In the genomic region with DNA sequence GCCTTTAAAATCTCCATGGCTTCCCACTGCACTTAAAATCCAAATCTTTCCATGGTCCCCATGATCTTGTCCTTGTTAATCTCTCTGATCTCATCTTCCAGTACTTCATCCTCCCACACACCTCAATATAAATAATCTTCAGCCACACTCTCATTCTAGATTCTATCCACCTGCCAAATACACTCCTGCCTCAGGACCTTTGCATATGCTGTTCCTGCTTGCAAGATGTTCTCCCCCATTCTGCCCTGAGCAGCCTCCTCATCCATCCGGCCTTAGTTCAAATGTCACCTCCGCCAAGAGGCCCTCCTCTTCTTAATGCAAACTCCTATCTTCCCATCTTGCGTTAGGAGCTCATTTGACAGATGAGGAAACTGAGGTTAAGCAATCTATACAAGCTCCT, we compare ENCODE assay signal across 2 cellular contexts.
TF ChIP-seq lines count a peak whose summit lies in the region.

No MANE protein-coding gene starts in this region.

TF ChIP-seq in GM23338, 12 proteins besides CTCF, POLR2A, EP300 and RAD21:
- TF ChIP-seq, protein P1, sequence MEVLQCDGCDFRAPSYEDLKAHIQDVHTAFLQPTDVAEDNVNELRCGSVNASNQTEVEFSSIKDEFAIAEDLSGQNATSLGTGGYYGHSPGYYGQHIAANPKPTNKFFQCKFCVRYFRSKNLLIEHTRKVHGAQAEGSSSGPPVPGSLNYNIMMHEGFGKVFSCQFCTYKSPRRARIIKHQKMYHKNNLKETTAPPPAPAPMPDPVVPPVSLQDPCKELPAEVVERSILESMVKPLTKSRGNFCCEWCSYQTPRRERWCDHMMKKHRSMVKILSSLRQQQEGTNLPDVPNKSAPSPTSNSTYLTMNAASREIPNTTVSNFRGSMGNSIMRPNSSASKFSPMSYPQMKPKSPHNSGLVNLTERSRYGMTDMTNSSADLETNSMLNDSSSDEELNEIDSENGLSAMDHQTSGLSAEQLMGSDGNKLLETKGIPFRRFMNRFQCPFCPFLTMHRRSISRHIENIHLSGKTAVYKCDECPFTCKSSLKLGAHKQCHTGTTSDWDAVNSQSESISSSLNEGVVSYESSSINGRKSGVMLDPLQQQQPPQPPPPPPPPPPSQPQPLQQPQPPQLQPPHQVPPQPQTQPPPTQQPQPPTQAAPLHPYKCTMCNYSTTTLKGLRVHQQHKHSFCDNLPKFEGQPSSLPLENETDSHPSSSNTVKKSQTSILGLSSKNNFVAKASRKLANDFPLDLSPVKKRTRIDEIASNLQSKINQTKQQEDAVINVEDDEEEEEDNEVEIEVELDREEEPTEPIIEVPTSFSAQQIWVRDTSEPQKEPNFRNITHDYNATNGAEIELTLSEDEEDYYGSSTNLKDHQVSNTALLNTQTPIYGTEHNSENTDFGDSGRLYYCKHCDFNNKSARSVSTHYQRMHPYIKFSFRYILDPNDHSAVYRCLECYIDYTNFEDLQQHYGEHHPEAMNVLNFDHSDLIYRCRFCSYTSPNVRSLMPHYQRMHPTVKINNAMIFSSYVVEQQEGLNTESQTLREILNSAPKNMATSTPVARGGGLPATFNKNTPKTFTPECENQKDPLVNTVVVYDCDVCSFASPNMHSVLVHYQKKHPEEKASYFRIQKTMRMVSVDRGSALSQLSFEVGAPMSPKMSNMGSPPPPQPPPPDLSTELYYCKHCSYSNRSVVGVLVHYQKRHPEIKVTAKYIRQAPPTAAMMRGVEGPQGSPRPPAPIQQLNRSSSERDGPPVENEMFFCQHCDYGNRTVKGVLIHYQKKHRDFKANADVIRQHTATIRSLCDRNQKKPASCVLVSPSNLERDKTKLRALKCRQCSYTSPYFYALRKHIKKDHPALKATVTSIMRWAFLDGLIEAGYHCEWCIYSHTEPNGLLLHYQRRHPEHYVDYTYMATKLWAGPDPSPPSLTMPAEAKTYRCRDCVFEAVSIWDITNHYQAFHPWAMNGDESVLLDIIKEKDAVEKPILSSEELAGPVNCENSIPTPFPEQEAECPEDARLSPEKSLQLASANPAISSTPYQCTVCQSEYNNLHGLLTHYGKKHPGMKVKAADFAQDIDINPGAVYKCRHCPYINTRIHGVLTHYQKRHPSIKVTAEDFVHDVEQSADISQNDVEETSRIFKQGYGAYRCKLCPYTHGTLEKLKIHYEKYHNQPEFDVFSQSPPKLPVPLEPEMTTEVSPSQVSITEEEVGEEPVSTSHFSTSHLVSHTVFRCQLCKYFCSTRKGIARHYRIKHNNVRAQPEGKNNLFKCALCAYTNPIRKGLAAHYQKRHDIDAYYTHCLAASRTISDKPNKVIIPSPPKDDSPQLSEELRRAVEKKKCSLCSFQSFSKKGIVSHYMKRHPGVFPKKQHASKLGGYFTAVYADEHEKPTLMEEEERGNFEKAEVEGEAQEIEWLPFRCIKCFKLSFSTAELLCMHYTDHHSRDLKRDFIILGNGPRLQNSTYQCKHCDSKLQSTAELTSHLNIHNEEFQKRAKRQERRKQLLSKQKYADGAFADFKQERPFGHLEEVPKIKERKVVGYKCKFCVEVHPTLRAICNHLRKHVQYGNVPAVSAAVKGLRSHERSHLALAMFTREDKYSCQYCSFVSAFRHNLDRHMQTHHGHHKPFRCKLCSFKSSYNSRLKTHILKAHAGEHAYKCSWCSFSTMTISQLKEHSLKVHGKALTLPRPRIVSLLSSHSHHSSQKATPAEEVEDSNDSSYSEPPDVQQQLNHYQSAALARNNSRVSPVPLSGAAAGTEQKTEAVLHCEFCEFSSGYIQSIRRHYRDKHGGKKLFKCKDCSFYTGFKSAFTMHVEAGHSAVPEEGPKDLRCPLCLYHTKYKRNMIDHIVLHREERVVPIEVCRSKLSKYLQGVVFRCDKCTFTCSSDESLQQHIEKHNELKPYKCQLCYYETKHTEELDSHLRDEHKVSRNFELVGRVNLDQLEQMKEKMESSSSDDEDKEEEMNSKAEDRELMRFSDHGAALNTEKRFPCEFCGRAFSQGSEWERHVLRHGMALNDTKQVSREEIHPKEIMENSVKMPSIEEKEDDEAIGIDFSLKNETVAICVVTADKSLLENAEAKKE (CRISPR knock-in tag; IDR thresholded peaks at IDR 0.05) = no peak
- TF ChIP-seq STAT1 (IDR thresholded peaks at IDR 0.05; ENCODE audit: unreplicated experiment) (no peak), CREB1 (CRISPR knock-in tag; IDR thresholded peaks at IDR 0.05; ENCODE audit: low read depth) (no peak), EZH2 (IDR thresholded peaks at IDR 0.05; ENCODE audit: low read depth, unreplicated experiment) (no peak)

TF ChIP-seq in K562, 482 proteins besides CTCF, POLR2A, EP300 and RAD21 (continued from another document):
- TF ChIP-seq, protein P2, sequence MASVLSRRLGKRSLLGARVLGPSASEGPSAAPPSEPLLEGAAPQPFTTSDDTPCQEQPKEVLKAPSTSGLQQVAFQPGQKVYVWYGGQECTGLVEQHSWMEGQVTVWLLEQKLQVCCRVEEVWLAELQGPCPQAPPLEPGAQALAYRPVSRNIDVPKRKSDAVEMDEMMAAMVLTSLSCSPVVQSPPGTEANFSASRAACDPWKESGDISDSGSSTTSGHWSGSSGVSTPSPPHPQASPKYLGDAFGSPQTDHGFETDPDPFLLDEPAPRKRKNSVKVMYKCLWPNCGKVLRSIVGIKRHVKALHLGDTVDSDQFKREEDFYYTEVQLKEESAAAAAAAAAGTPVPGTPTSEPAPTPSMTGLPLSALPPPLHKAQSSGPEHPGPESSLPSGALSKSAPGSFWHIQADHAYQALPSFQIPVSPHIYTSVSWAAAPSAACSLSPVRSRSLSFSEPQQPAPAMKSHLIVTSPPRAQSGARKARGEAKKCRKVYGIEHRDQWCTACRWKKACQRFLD (CRISPR knock-in tag; IDR thresholded peaks at IDR 0.05) = no peak
- peak in 1 of 2 experiments; percentile 32; a peak in 1 of 4 replicates for TF ChIP-seq RCOR1 (IDR thresholded peaks at IDR 0.05; ENCODE audit: borderline replicate concordance in 1 of 2, low read depth in 2 of 2, low read length in 2 of 2)
- TF ChIP-seq, protein P3, sequence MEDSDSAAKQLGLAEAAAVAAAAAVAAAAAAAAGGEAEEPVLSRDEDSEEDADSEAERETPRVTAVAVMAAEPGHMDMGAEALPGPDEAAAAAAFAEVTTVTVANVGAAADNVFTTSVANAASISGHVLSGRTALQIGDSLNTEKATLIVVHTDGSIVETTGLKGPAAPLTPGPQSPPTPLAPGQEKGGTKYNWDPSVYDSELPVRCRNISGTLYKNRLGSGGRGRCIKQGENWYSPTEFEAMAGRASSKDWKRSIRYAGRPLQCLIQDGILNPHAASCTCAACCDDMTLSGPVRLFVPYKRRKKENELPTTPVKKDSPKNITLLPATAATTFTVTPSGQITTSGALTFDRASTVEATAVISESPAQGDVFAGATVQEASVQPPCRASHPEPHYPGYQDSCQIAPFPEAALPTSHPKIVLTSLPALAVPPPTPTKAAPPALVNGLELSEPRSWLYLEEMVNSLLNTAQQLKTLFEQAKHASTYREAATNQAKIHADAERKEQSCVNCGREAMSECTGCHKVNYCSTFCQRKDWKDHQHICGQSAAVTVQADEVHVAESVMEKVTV (CRISPR knock-in tag; IDR thresholded peaks at IDR 0.05) = no peak
- no peak for TF ChIP-seq ZNF384 (IDR thresholded peaks at IDR 0.05; ENCODE audit: low read depth, low read length)
- TF ChIP-seq ZNF780A (CRISPR knock-in tag; IDR thresholded peaks at IDR 0.05) = no peak
- TF ChIP-seq, protein P4, sequence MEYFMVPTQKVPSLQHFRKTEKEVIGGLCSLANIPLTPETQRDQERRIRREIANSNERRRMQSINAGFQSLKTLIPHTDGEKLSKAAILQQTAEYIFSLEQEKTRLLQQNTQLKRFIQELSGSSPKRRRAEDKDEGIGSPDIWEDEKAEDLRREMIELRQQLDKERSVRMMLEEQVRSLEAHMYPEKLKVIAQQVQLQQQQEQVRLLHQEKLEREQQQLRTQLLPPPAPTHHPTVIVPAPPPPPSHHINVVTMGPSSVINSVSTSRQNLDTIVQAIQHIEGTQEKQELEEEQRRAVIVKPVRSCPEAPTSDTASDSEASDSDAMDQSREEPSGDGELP (CRISPR knock-in tag; IDR thresholded peaks at IDR 0.05; ENCODE audit: borderline replicate concordance) = no peak
- no peak for TF ChIP-seq TCF3 (CRISPR knock-in tag; IDR thresholded peaks at IDR 0.05)
- TF ChIP-seq KLF1 (tag; IDR thresholded peaks at IDR 0.05) = no peak
- TF ChIP-seq ZKSCAN3 (CRISPR knock-in tag; IDR thresholded peaks at IDR 0.05) = no peak
- TF ChIP-seq SIN3B (IDR thresholded peaks at IDR 0.05; ENCODE audit: low read depth) = no peak
- no peak for TF ChIP-seq TRIM24 (IDR thresholded peaks at IDR 0.05)
- TF ChIP-seq POU5F1 (IDR thresholded peaks at IDR 0.05; ENCODE audit: borderline replicate concordance, low read depth, low read length, partially characterized antibody) = no peak
- no peak for TF ChIP-seq MAFK (IDR thresholded peaks at IDR 0.05; ENCODE audit: low read length)
- no peak for TF ChIP-seq ZNF408 (CRISPR knock-in tag; IDR thresholded peaks at IDR 0.05; ENCODE audit: low read depth)
- TF ChIP-seq ZFP36 (IDR thresholded peaks at IDR 0.05; ENCODE audit: low read depth, low read length, partially characterized antibody) = peak; percentile 25
- no peak for TF ChIP-seq NCOR1 (IDR thresholded peaks at IDR 0.05)
- no peak for TF ChIP-seq CBFA2T2 (conservative IDR thresholded peaks at IDR 0.05)
- TF ChIP-seq TARDBP (IDR thresholded peaks at IDR 0.05) = no peak
- TF ChIP-seq, protein P5, sequence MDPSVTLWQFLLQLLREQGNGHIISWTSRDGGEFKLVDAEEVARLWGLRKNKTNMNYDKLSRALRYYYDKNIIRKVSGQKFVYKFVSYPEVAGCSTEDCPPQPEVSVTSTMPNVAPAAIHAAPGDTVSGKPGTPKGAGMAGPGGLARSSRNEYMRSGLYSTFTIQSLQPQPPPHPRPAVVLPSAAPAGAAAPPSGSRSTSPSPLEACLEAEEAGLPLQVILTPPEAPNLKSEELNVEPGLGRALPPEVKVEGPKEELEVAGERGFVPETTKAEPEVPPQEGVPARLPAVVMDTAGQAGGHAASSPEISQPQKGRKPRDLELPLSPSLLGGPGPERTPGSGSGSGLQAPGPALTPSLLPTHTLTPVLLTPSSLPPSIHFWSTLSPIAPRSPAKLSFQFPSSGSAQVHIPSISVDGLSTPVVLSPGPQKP (CRISPR knock-in tag; IDR thresholded peaks at IDR 0.05) = no peak
- no peak for TF ChIP-seq SOX6 (IDR thresholded peaks at IDR 0.05)
- TF ChIP-seq PHF20 (IDR thresholded peaks at IDR 0.05; ENCODE audit: partially characterized antibody) = no peak
- TF ChIP-seq JUNB (CRISPR knock-in tag; conservative IDR thresholded peaks at IDR 0.05) = no peak
- TF ChIP-seq, protein P6, sequence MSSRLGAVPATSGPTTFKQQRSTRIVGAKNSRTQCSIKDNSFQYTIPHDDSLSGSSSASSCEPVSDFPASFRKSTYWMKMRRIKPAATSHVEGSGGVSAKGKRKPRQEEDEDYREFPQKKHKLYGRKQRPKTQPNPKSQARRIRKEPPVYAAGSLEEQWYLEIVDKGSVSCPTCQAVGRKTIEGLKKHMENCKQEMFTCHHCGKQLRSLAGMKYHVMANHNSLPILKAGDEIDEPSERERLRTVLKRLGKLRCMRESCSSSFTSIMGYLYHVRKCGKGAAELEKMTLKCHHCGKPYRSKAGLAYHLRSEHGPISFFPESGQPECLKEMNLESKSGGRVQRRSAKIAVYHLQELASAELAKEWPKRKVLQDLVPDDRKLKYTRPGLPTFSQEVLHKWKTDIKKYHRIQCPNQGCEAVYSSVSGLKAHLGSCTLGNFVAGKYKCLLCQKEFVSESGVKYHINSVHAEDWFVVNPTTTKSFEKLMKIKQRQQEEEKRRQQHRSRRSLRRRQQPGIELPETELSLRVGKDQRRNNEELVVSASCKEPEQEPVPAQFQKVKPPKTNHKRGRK (tag; IDR thresholded peaks at IDR 0.05) = no peak
- TF ChIP-seq NCOA4 (IDR thresholded peaks at IDR 0.05; ENCODE audit: partially characterized antibody) = no peak
- peak; percentile 76 for TF ChIP-seq BCOR (IDR thresholded peaks at IDR 0.05)
- TF ChIP-seq, protein P7, sequence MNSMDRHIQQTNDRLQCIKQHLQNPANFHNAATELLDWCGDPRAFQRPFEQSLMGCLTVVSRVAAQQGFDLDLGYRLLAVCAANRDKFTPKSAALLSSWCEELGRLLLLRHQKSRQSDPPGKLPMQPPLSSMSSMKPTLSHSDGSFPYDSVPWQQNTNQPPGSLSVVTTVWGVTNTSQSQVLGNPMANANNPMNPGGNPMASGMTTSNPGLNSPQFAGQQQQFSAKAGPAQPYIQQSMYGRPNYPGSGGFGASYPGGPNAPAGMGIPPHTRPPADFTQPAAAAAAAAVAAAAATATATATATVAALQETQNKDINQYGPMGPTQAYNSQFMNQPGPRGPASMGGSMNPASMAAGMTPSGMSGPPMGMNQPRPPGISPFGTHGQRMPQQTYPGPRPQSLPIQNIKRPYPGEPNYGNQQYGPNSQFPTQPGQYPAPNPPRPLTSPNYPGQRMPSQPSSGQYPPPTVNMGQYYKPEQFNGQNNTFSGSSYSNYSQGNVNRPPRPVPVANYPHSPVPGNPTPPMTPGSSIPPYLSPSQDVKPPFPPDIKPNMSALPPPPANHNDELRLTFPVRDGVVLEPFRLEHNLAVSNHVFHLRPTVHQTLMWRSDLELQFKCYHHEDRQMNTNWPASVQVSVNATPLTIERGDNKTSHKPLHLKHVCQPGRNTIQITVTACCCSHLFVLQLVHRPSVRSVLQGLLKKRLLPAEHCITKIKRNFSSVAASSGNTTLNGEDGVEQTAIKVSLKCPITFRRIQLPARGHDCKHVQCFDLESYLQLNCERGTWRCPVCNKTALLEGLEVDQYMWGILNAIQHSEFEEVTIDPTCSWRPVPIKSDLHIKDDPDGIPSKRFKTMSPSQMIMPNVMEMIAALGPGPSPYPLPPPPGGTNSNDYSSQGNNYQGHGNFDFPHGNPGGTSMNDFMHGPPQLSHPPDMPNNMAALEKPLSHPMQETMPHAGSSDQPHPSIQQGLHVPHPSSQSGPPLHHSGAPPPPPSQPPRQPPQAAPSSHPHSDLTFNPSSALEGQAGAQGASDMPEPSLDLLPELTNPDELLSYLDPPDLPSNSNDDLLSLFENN (IDR thresholded peaks at IDR 0.05; ENCODE audit: low read depth in 2 of 2, low read length in 2 of 2) = no peak
- no peak for TF ChIP-seq TEAD1 (CRISPR knock-in tag; IDR thresholded peaks at IDR 0.05)
